In genomic region chr2:98334439-98335078, GRCh38 we compare ENCODE assay signal across 8 cellular contexts. TPM values are rescaled to one million over a fixed set of nuclear protein-coding genes. Genes with fewer than 3 reads are reported as not detected.
DNase-seq lines count a peak whose midpoint lies in the region; ATAC-seq and TF ChIP-seq lines count a peak whose summit lies in the region.

No MANE protein-coding gene starts in this region.

- H2BK20ac ChIP-seq in IMR-90 (ENCODE audit: low read depth, low read length): peak overlapping the region; percentile 84

- no peak overlapping the region for H2AK9ac ChIP-seq in IMR-90 (replicated peaks; ENCODE audit: low read depth, low read length, poor library complexity)

- H2AFZ ChIP-seq in ACC112 (ENCODE audit: low read length, unreplicated experiment) (peak overlapping the region; percentile 72), IMR-90 (replicated peaks; ENCODE audit: low read length, poor library complexity) (peak overlapping the region; percentile 84), SK-N-SH (ENCODE audit: low read depth) (peak overlapping the region; percentile 81)

- H3K79me1 ChIP-seq in IMR-90 (ENCODE audit: low read depth in 1 of 2, low read length in 2 of 2): no peaks in the 10 kb centered on the region

- H3K4me2 ChIP-seq in IMR-90 (ENCODE audit: low read depth, low read length): peak overlapping the region; percentile 78; the same call in 1 of the 2 replicates
- H3K4me2 ChIP-seq in SK-N-SH: peak overlapping the region; percentile 73

- peak; percentile 91 for DNase-seq in IMR-90
- peak; percentile 54 for DNase-seq in SK-N-SH
- DNase-seq in iPS DF 19.7 (ENCODE audit: low read depth, low spot score): peak; percentile 38
- DNase-seq in 8988T: no peak
- no peak for DNase-seq in stimulated activated CD4-positive, alpha-beta T cell treated with anti-CD3 and anti-CD28 coated beads, Interleukin-15, amount 100 ng/mL, for 24 hours

- no peak overlapping the region for H4K91ac ChIP-seq in IMR-90 (ENCODE audit: insufficient read depth, low read depth, low read length)

- H3K9me1 ChIP-seq in IMR-90 (ENCODE audit: insufficient read depth, low read length): peaks cover 11% of the 10 kb centered on the region

- H4K5ac ChIP-seq in IMR-90 (ENCODE audit: low read depth, low read length): no peak overlapping the region

- H3K27me3 ChIP-seq in ACC112 (ENCODE audit: insufficient read depth, low read length) (no peaks in the 10 kb centered on the region), IMR-90 (ENCODE audit: control insufficient read depth, insufficient read depth, low read length) (peaks cover 2% of the 10 kb centered on the region), SK-N-SH (ENCODE audit: insufficient read depth) (no peaks in the 10 kb centered on the region)

- peak overlapping the region; percentile 72; the same call in 1 of the 2 replicates for H3K18ac ChIP-seq in IMR-90 (ENCODE audit: low read depth, low read length)

- peak overlapping the region; percentile 77 for H3K4ac ChIP-seq in IMR-90 (ENCODE audit: low read depth, low read length)

- POLR2A ChIA-PET in IMR-90 (lab: Charles Lee; ENCODE audit: unreplicated experiment) (no interaction called here), SK-N-SH (lab: Yijun Ruan, JAX) (no interaction called here)

- peak overlapping the region; percentile 57 for H2BK5ac ChIP-seq in IMR-90 (ENCODE audit: low read depth, low read length, poor library complexity, severe bottlenecking)

- H3K36me3 ChIP-seq in ACC112 (ENCODE audit: insufficient read depth, low read length) (no peaks in the 10 kb centered on the region), IMR-90 (ENCODE audit: control insufficient read depth, insufficient read depth, low read length) (no peaks in the 10 kb centered on the region), SK-N-SH (replicated peaks in 1 of 2; ENCODE audit: control insufficient read depth in 1 of 2, insufficient read depth in 2 of 2, low read length in 1 of 2) (no peaks in the 10 kb centered on the region)

- ATAC-seq in IMR-90 (ENCODE audit: low read depth): peak; percentile 97
- no peak for ATAC-seq in GM19023 (IDR thresholded peaks at IDR 0.05; ENCODE audit: unreplicated experiment)
- ATAC-seq in activated CD4-positive, CD25-positive, alpha-beta regulatory T cell treated with anti-CD3 and anti-CD28 coated beads, Interleukin-2, amount 50 U/mL, for 24 hours: no peak

- TF ChIP-seq RAD21 in IMR-90 (IDR thresholded peaks at IDR 0.05; ENCODE audit: low read length) (no peak), SK-N-SH (IDR thresholded peaks at IDR 0.05; ENCODE audit: low read length) (no peak)

- dilution Hi-C loops in IMR-90 (cut with HindIII; ENCODE audit: low sequenced_read_pairs, unreplicated experiment): no loop called here

- H3K79me2 ChIP-seq in ACC112 (ENCODE audit: control insufficient read depth, insufficient read depth, low read length, unreplicated experiment) (no peaks in the 10 kb centered on the region), SK-N-SH (ENCODE audit: insufficient read depth) (no peaks in the 10 kb centered on the region)

- CTCF ChIA-PET in IMR-90 (lab: Yijun Ruan, JAX): interaction anchor here (0.6 kb wide), 1 partner anchor 231 kb away, joined by 3 read pairs; no protein-coding TSS in a partner anchor
- CTCF ChIA-PET in SK-N-SH (lab: Yijun Ruan, JAX): interaction anchor here (1.2 kb wide), 1 partner anchor 528 kb away, joined by 3 read pairs; no protein-coding TSS in a partner anchor

- TF ChIP-seq EP300 in SK-N-SH (IDR thresholded peaks at IDR 0.05; ENCODE audit: borderline replicate concordance in 1 of 2, low read depth in 1 of 2, low read length in 1 of 2): peak; percentile 53 to 80

- 0 out of 3 replicates have a peak overlapping the region, but pooled peaks have one; percentile 49 for H2BK15ac ChIP-seq in IMR-90 (ENCODE audit: low read depth, low read length)

- no peak overlapping the region; the same call in 1 of the 2 replicates for H3K14ac ChIP-seq in IMR-90 (replicated peaks; ENCODE audit: low read depth, low read length)

- H3K9me3 ChIP-seq in IMR-90 (ENCODE audit: control insufficient read depth, insufficient read depth, low read length): no peaks in the 10 kb centered on the region
- 0 out of 2 replicates have a peak, but pooled peaks cover 8% of the 10 kb centered on the region for H3K9me3 ChIP-seq in SK-N-SH

- H2AK5ac ChIP-seq in IMR-90 (ENCODE audit: low read depth, low read length): no peak overlapping the region

- H3K4me1 ChIP-seq in ACC112 (ENCODE audit: control insufficient read depth, insufficient read depth, low read length, unreplicated experiment) (peaks cover 23% of the 10 kb centered on the region), IMR-90 (ENCODE audit: control insufficient read depth, insufficient read depth, low read length) (peaks cover 6% of the 10 kb centered on the region), SK-N-SH (ENCODE audit: control insufficient read depth in 1 of 2, insufficient read depth in 2 of 2, low read depth in 1 of 2, low read length in 1 of 2) (peaks cover 7 to 15% of the 10 kb centered on the region in 2 experiments)

- H3K4me3 ChIP-seq in ACC112 (ENCODE audit: low read depth, low read length) (peak overlapping the region; percentile 56), IMR-90 (ENCODE audit: insufficient read depth, low read depth, low read length) (no peak overlapping the region), SK-N-SH (ENCODE audit: low read depth in 2 of 2, low read length in 1 of 2) (peak overlapping the region; percentile 9 to 19; a peak in 1 of 4 replicates)

- peak overlapping the region; percentile 90 for H2BK120ac ChIP-seq in IMR-90 (ENCODE audit: low read depth, low read length)

- peak overlapping the region; percentile 62; the same call in 1 of the 2 replicates for H3K56ac ChIP-seq in IMR-90 (ENCODE audit: extremely low read depth, insufficient read depth, low read length)

- H4K20me1 ChIP-seq in IMR-90 (ENCODE audit: insufficient read depth, low read length): no peaks in the 10 kb centered on the region
- no peaks in the 10 kb centered on the region for H4K20me1 ChIP-seq in SK-N-SH (ENCODE audit: insufficient read depth)

- TF ChIP-seq POLR2A in IMR-90 (IDR thresholded peaks at IDR 0.05; ENCODE audit: low read depth, low read length): no peak

- in situ Hi-C loops in IMR-90 (cut with MboI; ENCODE audit: low sequenced_read_pairs): no loop called here

- WGBS in IMR-90 (ENCODE audit: extremely low coverage in 2 of 2, insufficient read length in 1 of 2), 2 experiments: no CpG with 5 or more reads among the region's 4 CpGs
- whole genome bisulfite sequencing in SK-N-SH (ENCODE audit: low lambda C conversion rate): 6% methylated on average over 4 of the region's 4 CpGs

- TF ChIP-seq CTCF in IMR-90 (conservative IDR thresholded peaks at IDR 0.05; ENCODE audit: low read depth, low read length) (no peak), SK-N-SH (IDR thresholded peaks at IDR 0.05) (no peak)

- intact Hi-C loops in IMR-90 (cut with micrococcal nuclease): no loop called here

- H3K27ac ChIP-seq in ACC112 (ENCODE audit: low read depth, low read length): peak overlapping the region; percentile 91
- H3K27ac ChIP-seq in IMR-90 (ENCODE audit: insufficient read depth, low read length): no peak overlapping the region
- H3K27ac ChIP-seq in SK-N-SH (ENCODE audit: low read depth in 2 of 2, low read length in 1 of 2): peak overlapping the region; percentile 36 to 92; a peak in 3 of 4 replicates

- no peaks in the 10 kb centered on the region for H3K9me2 ChIP-seq in SK-N-SH

- H3K9ac ChIP-seq in IMR-90 (ENCODE audit: low read depth, low read length): no peak overlapping the region
- H3K9ac ChIP-seq in SK-N-SH: peak overlapping the region; percentile 62; the same call in 1 of the 2 replicates

- 0 out of 4 replicates have a peak overlapping the region, but pooled peaks of 1 of the 2 experiments have one; percentile 10 for H4K8ac ChIP-seq in IMR-90 (ENCODE audit: low read depth in 2 of 2, low read length in 2 of 2)

- H3F3A ChIP-seq in SK-N-SH (replicated peaks; ENCODE audit: insufficient read depth): peaks cover 15% of the 10 kb centered on the region

- no TSS peak for BruUV-seq in IMR-90 (replicated peaks; lab: Mats Ljungman, UMichigan)

- peak overlapping the region; percentile 74; the same call in 1 of the 2 replicates for H3K23ac ChIP-seq in IMR-90 (ENCODE audit: low read depth, low read length)

TF ChIP-seq in IMR-90, 13 proteins besides CTCF, POLR2A, EP300 and RAD21:
- no peak for TF ChIP-seq CEBPB (IDR thresholded peaks at IDR 0.05; ENCODE audit: low read depth, low read length)
- TF ChIP-seq BHLHE40 (IDR thresholded peaks at IDR 0.05; ENCODE audit: low read depth, low read length): 0 out of 2 replicates have a peak, but pooled peaks have one; percentile 14

TF ChIP-seq in SK-N-SH, 30 proteins besides CTCF, POLR2A, EP300 and RAD21 (continues in another document):
- TF ChIP-seq CHD2 (IDR thresholded peaks at IDR 0.05; ENCODE audit: low read length, partially characterized antibody): peak; percentile 50
- TF ChIP-seq, protein P1, sequence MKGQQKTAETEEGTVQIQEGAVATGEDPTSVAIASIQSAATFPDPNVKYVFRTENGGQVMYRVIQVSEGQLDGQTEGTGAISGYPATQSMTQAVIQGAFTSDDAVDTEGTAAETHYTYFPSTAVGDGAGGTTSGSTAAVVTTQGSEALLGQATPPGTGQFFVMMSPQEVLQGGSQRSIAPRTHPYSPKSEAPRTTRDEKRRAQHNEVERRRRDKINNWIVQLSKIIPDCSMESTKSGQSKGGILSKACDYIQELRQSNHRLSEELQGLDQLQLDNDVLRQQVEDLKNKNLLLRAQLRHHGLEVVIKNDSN (IDR thresholded peaks at IDR 0.05; ENCODE audit: borderline replicate concordance, low read depth): peak; percentile 40
- no peak for TF ChIP-seq NRF1 (IDR thresholded peaks at IDR 0.05; ENCODE audit: low read depth, low read length)
- TF ChIP-seq, protein P2, sequence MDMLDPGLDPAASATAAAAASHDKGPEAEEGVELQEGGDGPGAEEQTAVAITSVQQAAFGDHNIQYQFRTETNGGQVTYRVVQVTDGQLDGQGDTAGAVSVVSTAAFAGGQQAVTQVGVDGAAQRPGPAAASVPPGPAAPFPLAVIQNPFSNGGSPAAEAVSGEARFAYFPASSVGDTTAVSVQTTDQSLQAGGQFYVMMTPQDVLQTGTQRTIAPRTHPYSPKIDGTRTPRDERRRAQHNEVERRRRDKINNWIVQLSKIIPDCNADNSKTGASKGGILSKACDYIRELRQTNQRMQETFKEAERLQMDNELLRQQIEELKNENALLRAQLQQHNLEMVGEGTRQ (IDR thresholded peaks at IDR 0.05; ENCODE audit: borderline replicate concordance, low read depth, low read length): no peak
- TF ChIP-seq ELF1 (IDR thresholded peaks at IDR 0.05): 0 out of 2 replicates have a peak, but pooled peaks have one; percentile 27

RNA-seq across cellular contexts. Expression of gene CNGA3, which starts 11.7 kb away (rescaled TPM):
- under 0.01 TPM in 1 of 2 replicates, not detected in the other for total RNA-seq in IMR-90 (2012; rRNA removed)
- not detected in 2 replicates for polyA plus RNA-seq in IMR-90 (2012; rRNA removed)
- polyA plus RNA-seq in IMR-90 (2012; cell fraction: cytosol; rRNA removed): 0.01 TPM in 1 of 2 replicates, not detected in the other
- 0.03 and 0.05 TPM in 2 replicates for polyA plus RNA-seq in IMR-90 (2012; cell fraction: nucleus; rRNA removed; ENCODE audit: low replicate concordance)
- not detected in 2 replicates for polyA plus RNA-seq in SK-N-SH (2012; rRNA removed)
- polyA plus RNA-seq in SK-N-SH (2012; cell fraction: cytosol; rRNA removed): not detected in 2 replicates
- polyA plus RNA-seq in SK-N-SH (2012; cell fraction: nucleus; rRNA removed): not detected in 2 replicates

Comparison
In these comparisons a context has a peak if more than half of its experiments do, and no peak if none do; other contexts are left out.
1. DNase-seq: peak in IMR-90 (single experiment), SK-N-SH (single experiment) and iPS DF 19.7 (single experiment); none in 8988T (single experiment) and stimulated activated CD4-positive, alpha-beta T cell treated with anti-CD3 and anti-CD28 coated beads, Interleukin-15, amount 100 ng/mL, for 24 hours (single experiment).
2. Peak in every context shown above with its lines, with median percentiles within 50 percentile points of each other: H2AFZ ChIP-seq.